Comparison of ENCODE assay signal across 8 cellular contexts in genomic region chr5:142432369-142432863, GRCh38.
DNase-seq lines count a peak whose midpoint lies in the region; ATAC-seq, FAIRE-seq and TF ChIP-seq lines count a peak whose summit lies in the region.

No MANE protein-coding gene starts in this region.

- H2AFZ ChIP-seq in osteoblast (ENCODE audit: low read length) = no peak overlapping the region

- H4K20me1 ChIP-seq in osteoblast (ENCODE audit: insufficient read depth, low read length) = no peaks in the 10 kb centered on the region

- no peaks in the 10 kb centered on the region for H3K9me3 ChIP-seq in osteoblast (ENCODE audit: low read depth, low read length)

- H3K27ac Mint-ChIP-seq in naive B cell = peak overlapping the region in 4 of 6 donors; percentile 14 to 97 (median 57)

- H3K79me2 ChIP-seq in osteoblast (ENCODE audit: insufficient read depth, low read length) = no peaks in the 10 kb centered on the region

- no peak for FAIRE-seq in HTR-8/SVneo (lab: Jason Lieb, UNC)

- TF ChIP-seq CTCF in osteoblast (IDR thresholded peaks at IDR 0.05; ENCODE audit: extremely low read depth, low read depth, low read length) (no peak), omental fat pad (IDR thresholded peaks at IDR 0.05) (no peak)

- no peak overlapping the region for H3K4me2 ChIP-seq in osteoblast (ENCODE audit: insufficient read depth, low read length)

- no peaks in the 10 kb centered on the region for H3K36me3 ChIP-seq in osteoblast (ENCODE audit: insufficient read depth, low read length)

- peak; percentile 23 for DNase-seq in activated CD4-positive, alpha-beta T cell treated with anti-CD3 and anti-CD28 coated beads, Interleukin-2, amount 50 U/mL, for 1 hour
- DNase-seq in naive B cell (peak; percentile 32), HTR-8/SVneo (ENCODE audit: insufficient read length, low spot score) (no peak), osteoblast (ENCODE audit: insufficient read length, low spot score, missing footprints) (no peak), NCI-H1930 (lab: John Stamatoyannopoulos, UW) (no peak), omental fat pad (ENCODE audit: low spot score) (no peak)

- peaks cover 26 to 35% (median 31%) of the 10 kb centered on the region in 3 donors for H3K4me1 Mint-ChIP-seq in naive B cell

- H3K4me3 Mint-ChIP-seq in naive B cell = peak overlapping the region in 7 of 8 donors; percentile 42 to 77 (median 61)

- no peak overlapping the region for H3K4me3 ChIP-seq in osteoblast (ENCODE audit: insufficient read depth, low read length)

- no peaks in the 10 kb centered on the region for H3K36me3 Mint-ChIP-seq in naive B cell

- H3K27me3 Mint-ChIP-seq in naive B cell = peaks cover 0 to 19% (median 9%) of the 10 kb centered on the region in 3 donors

- H3K4me1 ChIP-seq in osteoblast (ENCODE audit: insufficient read depth, low read length) = peaks cover 11% of the 10 kb centered on the region

- ATAC-seq in GM19023 (IDR thresholded peaks at IDR 0.05; ENCODE audit: unreplicated experiment) (peak; percentile 67), HG03108 (IDR thresholded peaks at IDR 0.05; ENCODE audit: unreplicated experiment) (peak; percentile 60), naive B cell (ENCODE audit: low read depth in 2 of 2) (peak; percentile 80 to 81), omental fat pad (ENCODE audit: low FRiP score) (no peak)

- no peaks in the 10 kb centered on the region for H3K27me3 ChIP-seq in osteoblast (ENCODE audit: insufficient read depth, low read length)

- no peak overlapping the region for H3K27ac ChIP-seq in osteoblast (ENCODE audit: low read depth, low read length)

- no peaks in the 10 kb centered on the region for H3K9me3 Mint-ChIP-seq in naive B cell

Comparison
In these comparisons a context has a peak if more than half of its experiments do, and no peak if none do; other contexts are left out.
1. DNase-seq: peak in activated CD4-positive, alpha-beta T cell treated with anti-CD3 and anti-CD28 coated beads, Interleukin-2, amount 50 U/mL, for 1 hour (single experiment) and naive B cell (single experiment); none in HTR-8/SVneo (single experiment), osteoblast (single experiment), NCI-H1930 (0 of 2) and omental fat pad (single experiment).